ENCODE assay signal across 8 cellular contexts in genomic region chr22:38868886-38869381, GRCh38. TPM values are rescaled to one million over a fixed set of nuclear protein-coding genes. Genes with fewer than 3 reads are reported as not detected.
DNase-seq lines count a peak whose midpoint lies in the region; ATAC-seq and TF ChIP-seq lines count a peak whose summit lies in the region.

No MANE protein-coding gene starts in this region.

- ATAC-seq in T-helper 17 cell (peak; percentile 45), right cardiac atrium (peak; percentile 18 to 31), HG03159 (IDR thresholded peaks at IDR 0.05; ENCODE audit: unreplicated experiment) (no peak), GM19035 (IDR thresholded peaks at IDR 0.05; ENCODE audit: unreplicated experiment) (no peak)

- TF ChIP-seq CTCF in sigmoid colon (IDR thresholded peaks at IDR 0.05), result peak; percentile 78 to 93 (median 82)

- H3K27ac ChIP-seq in right cardiac atrium (ENCODE audit: low read length), result no peak overlapping the region
- H3K27ac ChIP-seq in sigmoid colon, result peak overlapping the region in 2 of 4 donors; percentile 22 to 92

- H3K27me3 Mint-ChIP-seq in T-helper 17 cell, result no peaks in the 10 kb centered on the region

- H3K4me1 ChIP-seq in right cardiac atrium (ENCODE audit: control insufficient read depth, insufficient read depth, low read length) (peaks cover 11% of the 10 kb centered on the region), sigmoid colon (peaks cover 0 to 83% (median 77%) of the 10 kb centered on the region in 4 donors)

- DNase-seq in EL, result peak; percentile 74
- peak; percentile 43 for DNase-seq in LHCN-M2 (ENCODE audit: low read depth)
- peak; percentile 70 to 85 (median 80) for DNase-seq in T-helper 17 cell
- peak; percentile 67 for DNase-seq in amniotic stem cell (lab: John Stamatoyannopoulos, UW)
- DNase-seq in right cardiac atrium, result peak; percentile 84 to 94 (median 92)
- peak; percentile 88 for DNase-seq in sigmoid colon

- WGBS in right cardiac atrium, result 9% methylated on average over 8 of the region's 8 CpGs
- 11 to 14% methylated on average over 8 of the region's 8 CpGs for WGBS in sigmoid colon, 2 donors

- TF ChIP-seq EP300 in sigmoid colon (IDR thresholded peaks at IDR 0.05), result no peak

- intact Hi-C loops in right cardiac atrium (cut with DNase I) (loop anchor here in 2 of 4 donors (10.0 kb wide), 3 partner anchors 136 to 446 kb away; partner anchors contain the start of gene RPL3 (in 1 of the 2)), sigmoid colon (cut with DNase I) (loop anchor here (1.0 kb wide), 2 partner anchors 58 to 134 kb away; no protein-coding TSS in a partner anchor)

- no peak overlapping the region for H3K4me3 Mint-ChIP-seq in T-helper 17 cell

- H3K9me3 ChIP-seq in T-helper 17 cell (ENCODE audit: control insufficient read depth, low read length, poor library complexity, severe bottlenecking) (no peaks in the 10 kb centered on the region), right cardiac atrium (ENCODE audit: control insufficient read depth, low read length) (no peaks in the 10 kb centered on the region), sigmoid colon (no peaks in the 10 kb centered on the region)

- no peak for TF ChIP-seq POLR2A in sigmoid colon (IDR thresholded peaks at IDR 0.05)

- H3K4me3 ChIP-seq in right cardiac atrium (ENCODE audit: low read length) (no peak overlapping the region), sigmoid colon (no peak overlapping the region)

- no peaks in the 10 kb centered on the region for H3K36me3 Mint-ChIP-seq in T-helper 17 cell (ENCODE audit: low read depth)

- H3K36me3 ChIP-seq in sigmoid colon, result peaks cover 17 to 46% (median 24%) of the 10 kb centered on the region in 4 donors

- peaks cover 31% of the 10 kb centered on the region for H3K4me1 Mint-ChIP-seq in T-helper 17 cell

- H3K27ac Mint-ChIP-seq in T-helper 17 cell, result peak overlapping the region; percentile 56

- no peaks in the 10 kb centered on the region for H3K27me3 ChIP-seq in right cardiac atrium (ENCODE audit: control insufficient read depth, insufficient read depth)
- no peaks in the 10 kb centered on the region for H3K27me3 ChIP-seq in sigmoid colon

RNA-seq across cellular contexts. Expression of gene CBX6, which starts 3.1 kb away (rescaled TPM):
- total RNA-seq in LHCN-M2 (2014; rRNA removed) (29.0 TPM in 2 replicates), T-helper 17 cell (10 to 100 TPM; 44.0 to 45.8 TPM), right cardiac atrium (10 to 100 TPM; 50.9 to 65.9 (median 56.6) TPM), sigmoid colon (10 to 100 TPM; 47.2 to 90.6 (median 59.3) TPM)
- 19.7 TPM for polyA plus RNA-seq in LHCN-M2 (2012)
- polyA plus RNA-seq in right cardiac atrium (27.0 TPM), sigmoid colon (10 to 100 TPM in 1 of 3 donors, 1 to 10 TPM in 2; 4.2 to 23.8 (median 5.1) TPM)

RNA-seq across cellular contexts. Expression of gene NPTXR, which starts 25.1 kb away (rescaled TPM):
- total RNA-seq in LHCN-M2 (2014; rRNA removed), result 0.06 and 0.23 TPM in 2 replicates
- polyA plus RNA-seq in LHCN-M2 (2012), result 0.38 TPM
- 1 to 10 TPM; 2.5 to 2.6 TPM for total RNA-seq in T-helper 17 cell
- total RNA-seq in right cardiac atrium, result 10 to 100 TPM; 23.8 to 51.1 (median 38.4) TPM
- polyA plus RNA-seq in right cardiac atrium, result 32.3 TPM
- total RNA-seq in sigmoid colon, result 10 to 100 TPM in 1 of 4 donors, 1 to 10 TPM in 3; 3.9 to 14.4 (median 5.3) TPM
- polyA plus RNA-seq in sigmoid colon, result 1 to 10 TPM in 1 of 3 donors, under 1 TPM in 1, not detected in 1; under 0.01 to 2.9 TPM

Comparison
In these comparisons a context has a peak if more than half of its experiments do, and no peak if none do; other contexts are left out.
1. ATAC-seq: peak in T-helper 17 cell (single experiment) and right cardiac atrium (2 of 2); none in HG03159 (single experiment) and GM19035 (single experiment).
2. Peak in every context shown above with its lines, with median percentiles within 50 percentile points of each other: DNase-seq.